In genomic region chr2:165897074-165897683, GRCh38 we compare ENCODE assay signal across 16 cellular contexts. TPM values are rescaled to one million over a fixed set of nuclear protein-coding genes. Genes with fewer than 3 reads are reported as not detected.
DNase-seq lines count a peak whose midpoint lies in the region; ATAC-seq and TF ChIP-seq lines count a peak whose summit lies in the region.
"Had no signal": no experiment of that assay in that cellular context is flagged by ENCODE, and none has a peak within 500 bp of the region (broad histone marks: within the 10 kb centered on the region; RNA-seq: fewer than 3 reads in every experiment).

No MANE protein-coding gene starts in this region.

- H3K9me3 ChIP-seq in stomach (no peaks in the 10 kb centered on the region), endodermal cell (ENCODE audit: control insufficient read depth, low read length) (no peaks in the 10 kb centered on the region)
- H3K9me3 ChIP-seq: BLaER1, lower lobe of right lung had no signal

- H3K36me3 Mint-ChIP-seq in endodermal cell (ENCODE audit: low read depth): peaks cover 41% of the 10 kb centered on the region

- H3K9ac ChIP-seq in endodermal cell (ENCODE audit: extremely low read depth, low read length, poor library complexity, severe bottlenecking): no peak overlapping the region
- H3K9ac ChIP-seq: BLaER1 had no signal

- no peak for TF ChIP-seq EP300 in stomach (IDR thresholded peaks at IDR 0.05)

- no peak for TF ChIP-seq POLR2A in stomach (IDR thresholded peaks at IDR 0.05)

- intact Hi-C loops in stomach (cut with DNase I; ENCODE audit: low total_unique reads): no loop called here

- WGBS in stomach, 5 donors: 93 to 97% (median 95%) methylated on average over 7 of the region's 7 CpGs
- 91 to 92% methylated on average over 3 to 7 of the region's 7 CpGs for whole genome bisulfite sequencing in endodermal cell (ENCODE audit: insufficient coverage in 1 of 2, insufficient read length in 1 of 2), 2 experiments

- H3K4me1 ChIP-seq in stomach: no peaks in the 10 kb centered on the region
- H3K4me1 ChIP-seq in endodermal cell (ENCODE audit: control insufficient read depth, insufficient read depth, low read length): no peaks in the 10 kb centered on the region
- H3K4me1 ChIP-seq: BLaER1, lower lobe of right lung had no signal

- H3K36me3 ChIP-seq in stomach: peaks cover 28 to 97% (median 88%) of the 10 kb centered on the region in 4 donors
- peaks cover 60% of the 10 kb centered on the region for H3K36me3 ChIP-seq in endodermal cell (ENCODE audit: control insufficient read depth, insufficient read depth, low read length)

- peak; percentile 52 for DNase-seq in left kidney (ENCODE audit: low read depth, low spot score)
- no peak for DNase-seq in activated naive CD4-positive, alpha-beta T cell (lab: John Stamatoyannopoulos, UW)
- no peak for DNase-seq in stomach
- no peak for DNase-seq in endodermal cell
- DNase-seq in retina: no peak
- DNase-seq: activated CD4-positive, alpha-beta T cell treated with anti-CD3 and anti-CD28 coated beads, Interleukin-2, amount 50 U/mL, for 48 hours; cortex of kidney; DND-41; lower lobe of right lung; SIG-M5; stimulated activated CD4-positive, alpha-beta T cell treated with anti-CD3 and anti-CD28 coated beads, Interleukin-4, amount 100 ng/mL, for 24 hours; stimulated activated naive B cell treated with anti-CD40 and anti-IgM and Interleukin-4, amounts not matched to agents 10 μg/mL and 1 μg/mL and 100 μg/mL, for 72 hours had no signal

- H3K9me3 Mint-ChIP-seq in endodermal cell: no peaks in the 10 kb centered on the region
- H3K9me3 Mint-ChIP-seq: stimulated activated naive B cell treated with anti-CD40 and anti-IgM and Interleukin-4, amounts not matched to agents 10 μg/mL and 1 μg/mL and 100 μg/mL, for 72 hours had no signal

- peaks cover 3% of the 10 kb centered on the region for H3K4me1 Mint-ChIP-seq in endodermal cell

- H3K27ac ChIP-seq in stomach (no peak overlapping the region), endodermal cell (ENCODE audit: low read depth, low read length) (no peak overlapping the region)
- H3K27ac ChIP-seq: BLaER1, lower lobe of right lung had no signal

- no peaks in the 10 kb centered on the region for H3K27me3 ChIP-seq in stomach
- no peaks in the 10 kb centered on the region for H3K27me3 ChIP-seq in endodermal cell (ENCODE audit: control insufficient read depth, insufficient read depth, low read length, poor library complexity, severe bottlenecking)
- H3K27me3 ChIP-seq: BLaER1 had no signal

- TF ChIP-seq CTCF in stomach (IDR thresholded peaks at IDR 0.05) (no peak), endodermal cell (conservative IDR thresholded peaks at IDR 0.05) (no peak)

- H3K4me3 ChIP-seq in stomach: no peak overlapping the region
- H3K4me3 ChIP-seq in endodermal cell (ENCODE audit: low read length): no peak overlapping the region
- H3K4me3 ChIP-seq: BLaER1, lower lobe of right lung had no signal

- no peaks in the 10 kb centered on the region for H3K27me3 Mint-ChIP-seq in endodermal cell (ENCODE audit: insufficient read depth)
- H3K27me3 Mint-ChIP-seq: stimulated activated naive B cell treated with anti-CD40 and anti-IgM and Interleukin-4, amounts not matched to agents 10 μg/mL and 1 μg/mL and 100 μg/mL, for 72 hours had no signal

- ATAC-seq in GM18867 (IDR thresholded peaks at IDR 0.05; ENCODE audit: unreplicated experiment) (peak; percentile 31), GM21515 (IDR thresholded peaks at IDR 0.05; ENCODE audit: unreplicated experiment) (peak; percentile 20), HG03103 (IDR thresholded peaks at IDR 0.05; ENCODE audit: low read depth, unreplicated experiment) (peak; percentile 26)

- H3K27ac Mint-ChIP-seq in endodermal cell: no peak overlapping the region
- H3K27ac Mint-ChIP-seq: stimulated activated naive B cell treated with anti-CD40 and anti-IgM and Interleukin-4, amounts not matched to agents 10 μg/mL and 1 μg/mL and 100 μg/mL, for 72 hours had no signal

- no peak overlapping the region for H3K4me3 Mint-ChIP-seq in endodermal cell
- H3K4me3 Mint-ChIP-seq: stimulated activated naive B cell treated with anti-CD40 and anti-IgM and Interleukin-4, amounts not matched to agents 10 μg/mL and 1 μg/mL and 100 μg/mL, for 72 hours had no signal

RNA-seq across cellular contexts. Expression of gene TTC21B, which starts 56.4 kb away (rescaled TPM):
- total RNA-seq in stomach (10 to 100 TPM in 4 of 5 donors, 1 to 10 TPM in 1; 9.9 to 78.6 (median 21.7) TPM), endodermal cell (10 to 100 TPM; 25.8 to 25.9 TPM)
- 1 to 10 TPM; 3.3 to 6.4 (median 3.9) TPM for polyA plus RNA-seq in stomach
- 22.3 TPM for polyA plus RNA-seq in endodermal cell (2013, experiment 1 of 2)
- polyA plus RNA-seq in endodermal cell (2013, experiment 2 of 2): 20.2 TPM
